ENCODE assay signal across 9 cellular contexts in genomic region chr3:120448707-120449650, GRCh38. TPM values are rescaled to one million over a fixed set of nuclear protein-coding genes. Genes with fewer than 3 reads are reported as not detected.
DNase-seq lines count a peak whose midpoint lies in the region; ATAC-seq and TF ChIP-seq lines count a peak whose summit lies in the region.
"Had no signal": no experiment of that assay in that cellular context is flagged by ENCODE, and none has a peak within 500 bp of the region (broad histone marks: within the 10 kb centered on the region; RNA-seq: fewer than 3 reads in every experiment).

No MANE protein-coding gene starts in this region.

- H3K27me3 ChIP-seq in A673 (replicated peaks; ENCODE audit: insufficient read depth, low read depth, low read length, poor library complexity) (no peaks in the 10 kb centered on the region), muscle layer of colon (ENCODE audit: control insufficient read depth in 1 of 2, insufficient read depth in 2 of 2, low read length in 2 of 2) (no peaks in the 10 kb centered on the region)

- peaks cover 42 to 60% of the 10 kb centered on the region in 2 donors for H3K27me3 Mint-ChIP-seq in effector memory CD8-positive, alpha-beta T cell

- CTCF ChIA-PET in A673 (lab: Charles Lee): interaction anchor here (0.6 kb wide), 1 partner anchor 48 kb away, joined by 4 read pairs; no protein-coding TSS in a partner anchor

- no peak overlapping the region for H3K4me3 Mint-ChIP-seq in effector memory CD8-positive, alpha-beta T cell

- no peak for TF ChIP-seq CTCF in A673 (conservative IDR thresholded peaks at IDR 0.05; ENCODE audit: low read depth, low read length)
- no peak for TF ChIP-seq CTCF in epithelial cell of esophagus (IDR thresholded peaks at IDR 0.05; ENCODE audit: insufficient read depth, low read depth, low read length, missing control alignments)

- ATAC-seq in effector memory CD8-positive, alpha-beta T cell (replicated peaks): no peak
- ATAC-seq in HG03460 (IDR thresholded peaks at IDR 0.05; ENCODE audit: unreplicated experiment): no peak

- DNase-seq in A673 (ENCODE audit: low spot score) (no peak), NCI-H226 (peak; percentile 44), epithelial cell of esophagus (ENCODE audit: low read depth) (peak; percentile 79), anterior cingulate cortex (lab: John Stamatoyannopoulos, UW) (no peak), NCI-H510A treated with DMSO at 0.1 percent for 48 hours (lab: John Stamatoyannopoulos, UW) (no peak)
- no peak for DNase-seq in effector memory CD8-positive, alpha-beta T cell
- DNase-seq: effector memory CD4-positive, alpha-beta T cell had no signal

- BruUV-seq in A673 (replicated peaks; lab: Mats Ljungman, UMichigan): no TSS peak

- no peaks in the 10 kb centered on the region for H3K36me3 Mint-ChIP-seq in effector memory CD8-positive, alpha-beta T cell (ENCODE audit: insufficient read depth)

- H3K9ac ChIP-seq in muscle layer of colon (ENCODE audit: low read length): peak overlapping the region; percentile 91

- peaks cover 3 to 4% of the 10 kb centered on the region in 2 donors for H3K4me1 Mint-ChIP-seq in effector memory CD8-positive, alpha-beta T cell (ENCODE audit: low read depth in 2 of 2)

- H3K9me3 ChIP-seq in A673 (ENCODE audit: low read depth, low read length, poor library complexity, severe bottlenecking) (no peaks in the 10 kb centered on the region), muscle layer of colon (ENCODE audit: low read length) (no peaks in the 10 kb centered on the region)

- peaks cover 0 to 2% of the 10 kb centered on the region in 2 donors for H3K9me3 Mint-ChIP-seq in effector memory CD8-positive, alpha-beta T cell

- H3K36me3 ChIP-seq in A673 (ENCODE audit: insufficient read depth, low read length, poor library complexity, severe bottlenecking) (no peaks in the 10 kb centered on the region), muscle layer of colon (ENCODE audit: insufficient read depth, low read length) (peaks cover 8% of the 10 kb centered on the region)

- peaks cover 25% of the 10 kb centered on the region for H3K4me1 ChIP-seq in A673 (ENCODE audit: insufficient read depth, low read length, poor library complexity, severe bottlenecking)
- peaks cover 50% of the 10 kb centered on the region for H3K4me1 ChIP-seq in muscle layer of colon (ENCODE audit: insufficient read depth, low read length)

- peak overlapping the region; percentile 81 for H3K4me3 ChIP-seq in A673 (ENCODE audit: low read depth, low read length, poor library complexity, severe bottlenecking)
- H3K4me3 ChIP-seq in epithelial cell of esophagus (ENCODE audit: low read length): peak overlapping the region; percentile 65
- H3K4me3 ChIP-seq in muscle layer of colon (ENCODE audit: low read depth in 1 of 2, low read length in 2 of 2): peak overlapping the region; percentile 69 to 86

- intact Hi-C loops in A673 (cut with micrococcal nuclease; ENCODE audit: unreplicated experiment): no loop called here

- POLR2A ChIA-PET in A673 (lab: Charles Lee; ENCODE audit: low non-redundant PET): interaction anchor here (0.6 kb wide), 1 partner anchor 355 kb away, joined by 4 read pairs; the partner anchor contains the start of gene GSK3B

- H3K27ac ChIP-seq in A673 (ENCODE audit: low read depth, low read length, poor library complexity, severe bottlenecking) (no peak overlapping the region), muscle layer of colon (ENCODE audit: low read depth, low read length) (peak overlapping the region; percentile 84)

- no peak overlapping the region for H3K27ac Mint-ChIP-seq in effector memory CD8-positive, alpha-beta T cell

RNA-seq across cellular contexts. Expression of gene FSTL1, which starts 1.8 kb away (rescaled TPM):
- total RNA-seq in A673 (2021): 89.1 and 122 TPM in 2 replicates

Comparison
In these comparisons a context has a peak if more than half of its experiments do, and no peak if none do; other contexts are left out.
1. DNase-seq: peak in NCI-H226 (single experiment) and epithelial cell of esophagus (single experiment); none in A673 (single experiment), effector memory CD8-positive, alpha-beta T cell (0 of 3), anterior cingulate cortex (0 of 58) and NCI-H510A treated with DMSO at 0.1 percent for 48 hours (single experiment).
2. Peak in every context shown above with its lines, with median percentiles within 50 percentile points of each other: H3K4me3 ChIP-seq.